ENCODE assay signal across 15 cellular contexts in genomic region chr5:137022725-137023124, GRCh38.
DNase-seq lines count a peak whose midpoint lies in the region; ATAC-seq and TF ChIP-seq lines count a peak whose summit lies in the region.
"Had no signal": no experiment of that assay in that cellular context is flagged by ENCODE, and none has a peak within 500 bp of the region (broad histone marks: within the 10 kb centered on the region; RNA-seq: fewer than 3 reads in every experiment).

No MANE protein-coding gene starts in this region.

- peaks cover 18% of the 10 kb centered on the region for H3K4me1 ChIP-seq in left ventricle myocardium inferior
- H3K4me1 ChIP-seq in ascending aorta = no peaks in the 10 kb centered on the region
- H3K4me1 ChIP-seq in upper lobe of left lung = no peaks in the 10 kb centered on the region
- H3K4me1 ChIP-seq: Caco-2, HAP-1 had no signal

- H3K27me3 ChIP-seq in left ventricle myocardium inferior (ENCODE audit: low read depth) (no peaks in the 10 kb centered on the region), ascending aorta (no peaks in the 10 kb centered on the region), upper lobe of left lung (no peaks in the 10 kb centered on the region)

- H3K36me3 ChIP-seq in left ventricle myocardium inferior = no peaks in the 10 kb centered on the region
- no peaks in the 10 kb centered on the region for H3K36me3 ChIP-seq in ascending aorta
- no peaks in the 10 kb centered on the region for H3K36me3 ChIP-seq in upper lobe of left lung
- H3K36me3 ChIP-seq: HAP-1 had no signal

- H3K9me3 ChIP-seq in left ventricle myocardium inferior (replicated peaks) (no peaks in the 10 kb centered on the region), ascending aorta (no peaks in the 10 kb centered on the region), upper lobe of left lung (no peaks in the 10 kb centered on the region)
- H3K9me3 ChIP-seq: Caco-2, HAP-1 had no signal

- TF ChIP-seq EP300 in upper lobe of left lung (IDR thresholded peaks at IDR 0.05) = no peak

- intact Hi-C loops in left ventricle myocardium superior (cut with micrococcal nuclease) (no loop called here), left ventricle myocardium inferior (cut with micrococcal nuclease) (no loop called here), ascending aorta (cut with DNase I) (no loop called here)

- no peak for TF ChIP-seq POLR2A in upper lobe of left lung (IDR thresholded peaks at IDR 0.05)

- no peak for DNase-seq in left ventricle myocardium superior
- no peak for DNase-seq in left ventricle myocardium inferior
- DNase-seq in ascending aorta (ENCODE audit: low spot score in 2 of 2) = no peak
- DNase-seq in fibroblast of pulmonary artery (ENCODE audit: low read depth) = peak; percentile 14
- DNase-seq in upper lobe of left lung = no peak
- DNase-seq in hypothalamus (lab: John Stamatoyannopoulos, UW) = no peak
- DNase-seq: Caco-2, NCI-H1092, NCI-H1694, NCI-H345, NCI-H526 treated with DMSO at 0.1 percent for 48 hours, SHP77 treated with DMSO at 0.1 percent for 48 hours had no signal

- 47% methylated on average over 2 of the region's 2 CpGs for WGBS in upper lobe of left lung, 2 donors

- H3K4me3 ChIP-seq in left ventricle myocardium inferior (no peak overlapping the region), ascending aorta (peak overlapping the region; percentile 23 to 43), fibroblast of pulmonary artery (replicated peaks; ENCODE audit: low read depth, low read length) (no peak overlapping the region), upper lobe of left lung (no peak overlapping the region)
- H3K4me3 ChIP-seq: HAP-1 had no signal

- no peak for TF ChIP-seq CTCF in left ventricle myocardium inferior (IDR thresholded peaks at IDR 0.05; ENCODE audit: borderline replicate concordance)
- no peak for TF ChIP-seq CTCF in ascending aorta (IDR thresholded peaks at IDR 0.05)
- no peak for TF ChIP-seq CTCF in fibroblast of pulmonary artery (IDR thresholded peaks at IDR 0.05; ENCODE audit: low read length, missing control alignments)
- TF ChIP-seq CTCF in upper lobe of left lung (IDR thresholded peaks at IDR 0.05) = no peak

- H3K27ac ChIP-seq in left ventricle myocardium inferior (replicated peaks) (no peak overlapping the region), ascending aorta (peak overlapping the region in 1 of 2 donors; percentile 24), upper lobe of left lung (no peak overlapping the region)

- peak; percentile 37 for ATAC-seq in left ventricle myocardium superior
- ATAC-seq in upper lobe of left lung (ENCODE audit: low FRiP score in 2 of 2) = no peak
- no peak for ATAC-seq in HG03432 (IDR thresholded peaks at IDR 0.05; ENCODE audit: unreplicated experiment)
- no peak for ATAC-seq in activated CD4-positive, CD25-positive, alpha-beta regulatory T cell treated with anti-CD3 and anti-CD28 coated beads, Interleukin-2, amount 50 U/mL, for 24 hours

Comparison
In these comparisons a context has a peak if more than half of its experiments do, and no peak if none do; other contexts are left out.
1. H3K4me3 ChIP-seq: peak in ascending aorta (2 of 2); none in left ventricle myocardium inferior (single experiment), fibroblast of pulmonary artery (single experiment) and upper lobe of left lung (0 of 4).